24 cellular contexts compared by ENCODE assay signal in genomic region chr18:13151656-13152055, GRCh38.
"Had no signal": no experiment of that assay in that cellular context is flagged by ENCODE, and none has a peak within 500 bp of the region (broad histone marks: within the 10 kb centered on the region; RNA-seq: fewer than 3 reads in every experiment).

No MANE protein-coding gene starts in this region.

- ATAC-seq: stimulated activated effector memory CD8-positive, alpha-beta T cell treated with anti-CD3 and anti-CD28 coated beads, Interleukin-12 subunit alpha, Interleukin-12 subunit beta, amount 100 ng/mL, for 72 hours; stimulated activated memory B cell treated with anti-CD40 and anti-IgM and Interleukin-4, amounts not matched to agents 10 μg/mL and 1 μg/mL and 100 μg/mL, for 72 hours; stimulated activated naive B cell treated with anti-CD40 and anti-IgM and Interleukin-4, amounts not matched to agents 10 μg/mL and 1 μg/mL and 100 μg/mL, for 72 hours; stimulated activated naive CD8-positive, alpha-beta T cell treated with anti-CD3 and anti-CD28 coated beads, Interleukin-15, amount 100 ng/mL, for 72 hours; stimulated activated naive CD8-positive, alpha-beta T cell treated with anti-CD3 and anti-CD28 coated beads, Interleukin-15, Interleukin-2, amounts not matched to agents 100 U/mL and 50 U/mL, for 24 hours; upper lobe of right lung had no signal

- H3K9me3 Mint-ChIP-seq: type B pancreatic cell had no signal

- H3K36me3 Mint-ChIP-seq: stimulated activated effector memory CD8-positive, alpha-beta T cell treated with anti-CD3 and anti-CD28 coated beads, Interleukin-12 subunit alpha, Interleukin-12 subunit beta, amount 100 ng/mL, for 72 hours; type B pancreatic cell had no signal

- H3K27me3 Mint-ChIP-seq: stimulated activated naive B cell treated with anti-CD40 and anti-IgM and Interleukin-4, amounts not matched to agents 10 μg/mL and 1 μg/mL and 100 μg/mL, for 72 hours; stimulated activated naive CD8-positive, alpha-beta T cell treated with anti-CD3 and anti-CD28 coated beads, Interleukin-15, amount 100 ng/mL, for 72 hours had no signal

- H3K4me1 Mint-ChIP-seq: stimulated activated effector memory CD8-positive, alpha-beta T cell treated with anti-CD3 and anti-CD28 coated beads, Interleukin-12 subunit alpha, Interleukin-12 subunit beta, amount 100 ng/mL, for 72 hours had no signal

- DNase-seq: stimulated activated CD4-positive, alpha-beta T cell treated with anti-CD3 and anti-CD28 coated beads, Interleukin-2, amount 100 ng/mL, for 48 hours; stimulated activated CD4-positive, alpha-beta T cell treated with anti-CD3 and anti-CD28 coated beads, Interleukin-4, amount 100 ng/mL, for 1 hour; stimulated activated CD4-positive, alpha-beta T cell treated with anti-CD3 and anti-CD28 coated beads, Interleukin-4, amount 100 ng/mL, for 24 hours; stimulated activated CD4-positive, alpha-beta T cell treated with anti-CD3 and anti-CD28 coated beads, Interleukin-4, amount 100 ng/mL, for 4 hours; stimulated activated CD8-positive, alpha-beta memory T cell treated with anti-CD3 and anti-CD28 coated beads, Interleukin-4, amount 100 ng/mL, for 48 hours; stimulated activated naive B cell treated with anti-CD40 and anti-IgM and Interleukin-4, amounts not matched to agents 10 μg/mL and 1 μg/mL and 100 μg/mL, for 72 hours; stimulated activated naive CD4-positive, alpha-beta T cell; stimulated activated naive CD4-positive, alpha-beta T cell treated with Interleukin-2 at 50 U/mL for 16 hours; stimulated activated naive CD8-positive, alpha-beta T cell treated with anti-CD3 and anti-CD28 coated beads, Interleukin-15, amount 100 ng/mL, for 72 hours; stimulated activated naive CD8-positive, alpha-beta T cell treated with anti-CD3 and anti-CD28 coated beads, Interleukin-15, Interleukin-2, amounts not matched to agents 100 U/mL and 50 U/mL, for 24 hours; stomach; substantia nigra; testis; thyroid gland; tibial artery; transverse colon; trophoblast cell; upper lobe of left lung; upper lobe of right lung; uterus had no signal

- H3K27ac Mint-ChIP-seq: stimulated activated effector memory CD8-positive, alpha-beta T cell treated with anti-CD3 and anti-CD28 coated beads, Interleukin-12 subunit alpha, Interleukin-12 subunit beta, amount 100 ng/mL, for 72 hours; stimulated activated memory B cell treated with anti-CD40 and anti-IgM and Interleukin-4, amounts not matched to agents 10 μg/mL and 1 μg/mL and 100 μg/mL, for 72 hours; stimulated activated naive B cell treated with anti-CD40 and anti-IgM and Interleukin-4, amounts not matched to agents 10 μg/mL and 1 μg/mL and 100 μg/mL, for 72 hours; stimulated activated naive CD8-positive, alpha-beta T cell treated with anti-CD3 and anti-CD28 coated beads, Interleukin-15, amount 100 ng/mL, for 72 hours; stimulated activated naive CD8-positive, alpha-beta T cell treated with anti-CD3 and anti-CD28 coated beads, Interleukin-15, Interleukin-2, amounts not matched to agents 100 ng/mL and 50 ng/mL, for 24 hours; type B pancreatic cell had no signal

- H3K4me3 Mint-ChIP-seq: stimulated activated effector memory CD8-positive, alpha-beta T cell treated with anti-CD3 and anti-CD28 coated beads, Interleukin-12 subunit alpha, Interleukin-12 subunit beta, amount 100 ng/mL, for 72 hours; stimulated activated memory B cell treated with anti-CD40 and anti-IgM and Interleukin-4, amounts not matched to agents 10 μg/mL and 1 μg/mL and 100 μg/mL, for 72 hours; stimulated activated naive B cell treated with anti-CD40 and anti-IgM and Interleukin-4, amounts not matched to agents 10 μg/mL and 1 μg/mL and 100 μg/mL, for 72 hours; stimulated activated naive CD8-positive, alpha-beta T cell treated with anti-CD3 and anti-CD28 coated beads, Interleukin-15, amount 100 ng/mL, for 72 hours; stimulated activated naive CD8-positive, alpha-beta T cell treated with anti-CD3 and anti-CD28 coated beads, Interleukin-15, Interleukin-2, amounts not matched to agents 100 ng/mL and 50 ng/mL, for 24 hours; type B pancreatic cell had no signal
